21 cellular contexts compared by ENCODE assay signal in genomic region chr2:195601361-195601760, GRCh38. TPM values are rescaled to one million over a fixed set of nuclear protein-coding genes. Genes with fewer than 3 reads are reported as not detected.
DNase-seq lines count a peak whose midpoint lies in the region; FAIRE-seq and TF ChIP-seq lines count a peak whose summit lies in the region.
"Had no signal": no experiment of that assay in that cellular context is flagged by ENCODE, and none has a peak within 500 bp of the region (broad histone marks: within the 10 kb centered on the region; RNA-seq: fewer than 3 reads in every experiment).

No MANE protein-coding gene starts in this region.

- FAIRE-seq in HTR-8/SVneo (lab: Jason Lieb, UNC) = no peak
- FAIRE-seq: TTC549, urothelium cell line had no signal

- H3K4me3 Mint-ChIP-seq in dendritic cell treated with granulocyte-macrophage colony-stimulating factor and Interleukin-4, amounts not matched to agents 40 ng/mL and 50 ng/mL, for 4 days = no peak overlapping the region
- H3K4me3 Mint-ChIP-seq in progenitor cell of endocrine pancreas (ENCODE audit: low read depth) = no peak overlapping the region

- 0 out of 2 replicates have a peak overlapping the region, but pooled peaks have one; percentile 21 for H3K9ac ChIP-seq in Karpas-422 (ENCODE audit: low read length)

- H3K9me3 ChIP-seq in Karpas-422 (ENCODE audit: low read length) = no peaks in the 10 kb centered on the region
- H3K9me3 ChIP-seq: ascending aorta had no signal

- TF ChIP-seq CTCF in C4-2B (conservative IDR thresholded peaks at IDR 0.05) = no peak
- no peak for TF ChIP-seq CTCF in progenitor cell of endocrine pancreas (IDR thresholded peaks at IDR 0.05; ENCODE audit: unreplicated experiment)

- H3K36me3 Mint-ChIP-seq in dendritic cell treated with granulocyte-macrophage colony-stimulating factor and Interleukin-4, amounts not matched to agents 40 ng/mL and 50 ng/mL, for 4 days (ENCODE audit: low read depth) = no peaks in the 10 kb centered on the region
- H3K36me3 Mint-ChIP-seq in progenitor cell of endocrine pancreas (ENCODE audit: insufficient read depth) = no peaks in the 10 kb centered on the region

- H3K4me3 ChIP-seq in Karpas-422 (ENCODE audit: low read length) = no peak overlapping the region
- H3K4me3 ChIP-seq: ascending aorta, coronary artery had no signal

- no peaks in the 10 kb centered on the region for H3K9me2 ChIP-seq in Karpas-422 (replicated peaks; ENCODE audit: insufficient read depth, low read length)

- H3K27ac ChIP-seq in C4-2B (peak overlapping the region; percentile 32), Karpas-422 (ENCODE audit: low read length) (peak overlapping the region; percentile 52; the same call in 1 of the 2 replicates), caudate nucleus (ENCODE audit: low read depth, low read length) (no peak overlapping the region)
- H3K27ac ChIP-seq: ascending aorta, coronary artery had no signal

- H3K79me2 ChIP-seq in Karpas-422 (ENCODE audit: low read length) = no peaks in the 10 kb centered on the region

- H3K27me3 Mint-ChIP-seq in dendritic cell treated with granulocyte-macrophage colony-stimulating factor and Interleukin-4, amounts not matched to agents 40 ng/mL and 50 ng/mL, for 4 days = no peaks in the 10 kb centered on the region
- no peaks in the 10 kb centered on the region for H3K27me3 Mint-ChIP-seq in progenitor cell of endocrine pancreas

- peak overlapping the region; percentile 78 for H3K27ac Mint-ChIP-seq in dendritic cell treated with granulocyte-macrophage colony-stimulating factor and Interleukin-4, amounts not matched to agents 40 ng/mL and 50 ng/mL, for 4 days
- H3K27ac Mint-ChIP-seq in progenitor cell of endocrine pancreas = peak overlapping the region; percentile 50

- H3K4me1 Mint-ChIP-seq in dendritic cell treated with granulocyte-macrophage colony-stimulating factor and Interleukin-4, amounts not matched to agents 40 ng/mL and 50 ng/mL, for 4 days (ENCODE audit: low read depth) = peaks cover 54% of the 10 kb centered on the region
- H3K4me1 Mint-ChIP-seq in progenitor cell of endocrine pancreas (ENCODE audit: low read depth) = peaks cover 13% of the 10 kb centered on the region

- peaks cover 59% of the 10 kb centered on the region for H3K4me1 ChIP-seq in Karpas-422 (ENCODE audit: low read length)
- H3K4me1 ChIP-seq: ascending aorta had no signal

- intact Hi-C loops in dendritic cell treated with granulocyte-macrophage colony-stimulating factor and Interleukin-4, amounts not matched to agents 40 ng/mL and 50 ng/mL, for 4 days (cut with micrococcal nuclease) = no loop called here

- H3K9me3 Mint-ChIP-seq in dendritic cell treated with granulocyte-macrophage colony-stimulating factor and Interleukin-4, amounts not matched to agents 40 ng/mL and 50 ng/mL, for 4 days = no peaks in the 10 kb centered on the region
- no peaks in the 10 kb centered on the region for H3K9me3 Mint-ChIP-seq in progenitor cell of endocrine pancreas (ENCODE audit: low read depth)

- H3K36me3 ChIP-seq in Karpas-422 (ENCODE audit: insufficient read depth, low read length) = no peaks in the 10 kb centered on the region
- H3K36me3 ChIP-seq: ascending aorta had no signal

- no peaks in the 10 kb centered on the region for H3K27me3 ChIP-seq in Karpas-422 (ENCODE audit: low read length)
- H3K27me3 ChIP-seq: ascending aorta had no signal

- H4K20me1 ChIP-seq in Karpas-422 (ENCODE audit: insufficient read depth, low read depth, low read length) = no peaks in the 10 kb centered on the region

- DNase-seq in Karpas-422 (no peak), progenitor cell of endocrine pancreas (ENCODE audit: low spot score, unreplicated experiment) (no peak), globus pallidus (ENCODE audit: low spot score) (no peak), NCI-H69 (lab: John Stamatoyannopoulos, UW) (no peak), HTR-8/SVneo (ENCODE audit: insufficient read length, low spot score) (no peak), caudate nucleus (lab: John Stamatoyannopoulos, UW) (no peak)
- DNase-seq: activated CD8-positive, alpha-beta memory T cell treated with anti-CD3 and anti-CD28 coated beads for 24 hours; activated effector memory CD4-positive, alpha-beta T cell treated with anti-CD3 and anti-CD28 coated beads, Interleukin-2, amount 50 U/mL, for 16 hours; erythroblast; glutamatergic neuron; islet precursor cell; KBM-7; midbrain; NCI-H1417 treated with DMSO at 0.1 percent for 48 hours; NCI-H510A treated with DMSO at 0.1 percent for 48 hours had no signal

- H2AFZ ChIP-seq in Karpas-422 (ENCODE audit: low read length) = peak overlapping the region; percentile 97

- H3K4me2 ChIP-seq in Karpas-422 (ENCODE audit: low read depth, low read length, poor library complexity, severe bottlenecking) = no peak overlapping the region

RNA-seq across cellular contexts. Expression of gene SLC39A10, which starts 55.7 kb away (rescaled TPM):
- total RNA-seq in Karpas-422 (2014; rRNA removed; shearing (Covaris generic); ENCODE audit: low replicate concordance) = 55.1 and 112 TPM in 2 replicates
- 173 and 181 TPM in 2 replicates for total RNA-seq in progenitor cell of endocrine pancreas
